ENCODE assay signal across 16 cellular contexts in genomic region chr13:72062566-72062965, GRCh38.
DNase-seq lines count a peak whose midpoint lies in the region; ATAC-seq and TF ChIP-seq lines count a peak whose summit lies in the region.
"Had no signal": no experiment of that assay in that cellular context is flagged by ENCODE, and none has a peak within 500 bp of the region (broad histone marks: within the 10 kb centered on the region; RNA-seq: fewer than 3 reads in every experiment).

No MANE protein-coding gene starts in this region.

- WGBS in heart left ventricle, 4 donors, result 20 to 55% (median 49%) methylated on average over 1 to 7 of the region's 7 CpGs
- WGBS in neuronal stem cell (ENCODE audit: extremely low coverage in 2 of 2, insufficient read length in 2 of 2, insufficient replicate concordance in 1 of 2), 2 donors, result no CpG with 5 or more reads among the region's 7 CpGs

- H3K4me2 ChIP-seq in neuronal stem cell (ENCODE audit: insufficient read depth, low read length, poor library complexity, severe bottlenecking), result no peak overlapping the region

- no peak overlapping the region for H2BK15ac ChIP-seq in neuronal stem cell (ENCODE audit: low read length)

- H3K36me3 ChIP-seq in heart left ventricle (no peaks in the 10 kb centered on the region), neuronal stem cell (replicated peaks in 1 of 2; ENCODE audit: control insufficient read depth in 2 of 2, insufficient read depth in 2 of 2, low read length in 2 of 2) (no peaks in the 10 kb centered on the region)

- no peaks in the 10 kb centered on the region for H3K27me3 ChIP-seq in heart left ventricle
- no peaks in the 10 kb centered on the region for H3K27me3 ChIP-seq in neuronal stem cell (ENCODE audit: control insufficient read depth in 3 of 3, insufficient read depth in 3 of 3, low read depth in 1 of 3, low read length in 3 of 3)

- no peak overlapping the region for H4K8ac ChIP-seq in neuronal stem cell (ENCODE audit: low read depth, low read length)

- no peak overlapping the region for H2BK120ac ChIP-seq in neuronal stem cell (ENCODE audit: low read depth, low read length)

- H3K4me1 ChIP-seq in heart left ventricle, result no peaks in the 10 kb centered on the region
- H3K4me1 ChIP-seq in neuronal stem cell (ENCODE audit: control insufficient read depth in 2 of 2, insufficient read depth in 1 of 2, low read depth in 1 of 2, low read length in 2 of 2), result peaks cover 3 to 6% of the 10 kb centered on the region in 2 donors

- H3K27ac ChIP-seq in heart left ventricle (peak overlapping the region in 1 of 12 donors; percentile 13), neuronal stem cell (replicated peaks; ENCODE audit: low read length) (no peak overlapping the region)

- no peak overlapping the region for H3K4me3 ChIP-seq in heart left ventricle
- no peak overlapping the region for H3K4me3 ChIP-seq in neuronal stem cell (ENCODE audit: low read length in 2 of 2)
- H3K4me3 ChIP-seq: K562 had no signal

- no peak overlapping the region for H2BK5ac ChIP-seq in neuronal stem cell (ENCODE audit: low read length)

- no peak overlapping the region for H4K91ac ChIP-seq in neuronal stem cell (ENCODE audit: low read depth, low read length, poor library complexity)

- no peaks in the 10 kb centered on the region for H3K79me1 ChIP-seq in neuronal stem cell (ENCODE audit: low read depth, low read length)

- no peak overlapping the region for H3K23ac ChIP-seq in neuronal stem cell (ENCODE audit: low read depth, low read length, poor library complexity)

- H3K14ac ChIP-seq in neuronal stem cell (ENCODE audit: low read length), result no peak overlapping the region

- H3K18ac ChIP-seq in neuronal stem cell (ENCODE audit: low read length), result no peak overlapping the region

- no peak overlapping the region for H2BK12ac ChIP-seq in neuronal stem cell (ENCODE audit: low read length)

- H3K9me3 ChIP-seq in heart left ventricle, result peaks cover 0 to 21% (median 7%) of the 10 kb centered on the region in 12 donors
- peaks cover 0 to 4% of the 10 kb centered on the region in 2 donors for H3K9me3 ChIP-seq in neuronal stem cell (replicated peaks in 1 of 2; ENCODE audit: control insufficient read depth in 2 of 2, insufficient read depth in 1 of 2, low read depth in 1 of 2, low read length in 2 of 2)

- peak in 3 of 5 donors; percentile 9 to 55 (median 27) for DNase-seq in heart left ventricle
- no peak for DNase-seq in cardiac septum (ENCODE audit: low spot score)
- peak; percentile 80 for DNase-seq in NCI-H69 (lab: John Stamatoyannopoulos, UW)
- peak; percentile 52 for DNase-seq in ecto neural progenitor cell (ENCODE audit: low spot score)
- peak; percentile 21 for DNase-seq in neuronal stem cell (ENCODE audit: low spot score)
- DNase-seq in NCI-H1694 (lab: John Stamatoyannopoulos, UW), result no peak
- no peak for DNase-seq in medulla oblongata (ENCODE audit: extremely low spot score)
- DNase-seq: activated naive CD4-positive, alpha-beta T cell treated with anti-CD3 and anti-CD28 coated beads for 36 hours; DMS79 treated with DMSO at 0.1 percent for 48 hours; HCEC 1CT; retina; stimulated activated CD4-positive, alpha-beta T cell treated with anti-CD3 and anti-CD28 coated beads, Interleukin-4, amount 100 ng/mL, for 4 hours; stimulated activated naive CD4-positive, alpha-beta T cell treated with Interleukin-2 at 50 U/mL for 16 hours had no signal

- TF ChIP-seq CTCF in heart left ventricle (IDR thresholded peaks at IDR 0.05), result no peak

- no peak overlapping the region for H3K4ac ChIP-seq in neuronal stem cell (ENCODE audit: low read length)

- peak overlapping the region; percentile 68 for H2AFZ ChIP-seq in neuronal stem cell (ENCODE audit: low read length)

- H3K9ac ChIP-seq in neuronal stem cell (ENCODE audit: low read depth, low read length, poor library complexity), result no peak overlapping the region

- TF ChIP-seq POLR2A in heart left ventricle (IDR thresholded peaks at IDR 0.05), result no peak

- ATAC-seq in heart left ventricle (peak in 3 of 4 donors; percentile 49 to 53 (median 52)), HG02642 (IDR thresholded peaks at IDR 0.05; ENCODE audit: poor library complexity, unreplicated experiment) (no peak)
- ATAC-seq: K562, Panc1 had no signal

- intact Hi-C loops in heart left ventricle (cut with DNase I) (no loop called here), cardiac septum (cut with DNase I) (no loop called here)

- no peak overlapping the region for H2AK5ac ChIP-seq in neuronal stem cell (ENCODE audit: low read depth, low read length)

Comparison
In these comparisons a context has a peak if more than half of its experiments do, and no peak if none do; other contexts are left out.
1. DNase-seq: peak in heart left ventricle (3 of 5), NCI-H69 (single experiment), ecto neural progenitor cell (single experiment) and neuronal stem cell (single experiment); none in cardiac septum (single experiment), NCI-H1694 (single experiment) and medulla oblongata (single experiment).